Comparison of ENCODE assay signal across 9 cellular contexts in genomic region chr6:113642714-113643442, GRCh38.
DNase-seq lines count a peak whose midpoint lies in the region; ATAC-seq lines count a peak whose summit lies in the region.
"Had no signal": no experiment of that assay in that cellular context is flagged by ENCODE, and none has a peak within 500 bp of the region (broad histone marks: within the 10 kb centered on the region; RNA-seq: fewer than 3 reads in every experiment).

No MANE protein-coding gene starts in this region.

- ATAC-seq in GM18909 (IDR thresholded peaks at IDR 0.05; ENCODE audit: poor library complexity, unreplicated experiment) (peak; percentile 97), HG02678 (IDR thresholded peaks at IDR 0.05; ENCODE audit: unreplicated experiment) (peak; percentile 98)

- H3K27ac ChIP-seq in duodenal mucosa (ENCODE audit: low read depth, low read length) = no peak overlapping the region
- H3K27ac ChIP-seq: heart left ventricle had no signal

- H3K4me1 ChIP-seq in duodenal mucosa (ENCODE audit: control insufficient read depth in 1 of 2, insufficient read depth in 2 of 2, low read length in 2 of 2) = peaks cover 19 to 28% of the 10 kb centered on the region in 2 donors

- H3K9me3 ChIP-seq in duodenal mucosa (ENCODE audit: control insufficient read depth in 1 of 2, low read length in 2 of 2) = no peaks in the 10 kb centered on the region
- H3K9me3 ChIP-seq: heart left ventricle had no signal

- DNase-seq in NCI-H1436 (lab: John Stamatoyannopoulos, UW) (peak; percentile 76), 8988T (no peak), hippocampal formation (lab: John Stamatoyannopoulos, UW) (no peak), Ammon's horn (ENCODE audit: low spot score) (no peak), activated gamma-delta T cell treated with Interleukin-2 at 50 U/mL for 16 hours (no peak)

- H3K36me3 ChIP-seq in duodenal mucosa (ENCODE audit: control insufficient read depth in 1 of 2, insufficient read depth in 2 of 2, low read length in 2 of 2) = no peaks in the 10 kb centered on the region
- H3K36me3 ChIP-seq: heart left ventricle had no signal

- H3K4me3 ChIP-seq in duodenal mucosa (ENCODE audit: low read depth in 1 of 2, low read length in 2 of 2) = peak overlapping the region; percentile 32 to 33
- H3K4me3 ChIP-seq: heart left ventricle had no signal

- no peaks in the 10 kb centered on the region for H3K27me3 ChIP-seq in duodenal mucosa (ENCODE audit: control insufficient read depth in 1 of 2, insufficient read depth in 2 of 2, low read length in 2 of 2)
- H3K27me3 ChIP-seq: heart left ventricle had no signal

- H3K9ac ChIP-seq in duodenal mucosa (ENCODE audit: low read depth in 1 of 2, low read length in 2 of 2) = no peak overlapping the region
